In genomic region chr13:41822560-41822959, GRCh38 we compare ENCODE assay signal across 30 cellular contexts.
"Had no signal": no experiment of that assay in that cellular context is flagged by ENCODE, and none has a peak within 500 bp of the region (broad histone marks: within the 10 kb centered on the region; RNA-seq: fewer than 3 reads in every experiment).

No MANE protein-coding gene starts in this region.

- H3K27ac ChIP-seq: neural progenitor cell, ovary, parathyroid adenoma, psoas muscle, skin epidermis, spleen, suprapubic skin, thoracic aorta, thyroid gland, tibial nerve, upper lobe of left lung, vagina had no signal

- H3K79me2 ChIP-seq: parathyroid adenoma had no signal

- H2AFZ ChIP-seq: neural progenitor cell, parathyroid adenoma had no signal

- H3K36me3 ChIP-seq: neural progenitor cell, ovary, thyroid gland had no signal

- H3K9me3 ChIP-seq: ovary, psoas muscle, spleen, suprapubic skin, thoracic aorta, thyroid gland, tibial nerve, upper lobe of left lung, vagina had no signal

- ATAC-seq: natural killer cell; psoas muscle; right cardiac atrium; sciatic nerve; stimulated activated memory B cell treated with anti-CD40 and anti-IgM and Interleukin-4, amounts not matched to agents 10 μg/mL and 1 μg/mL and 100 μg/mL, for 72 hours; stimulated activated naive CD8-positive, alpha-beta T cell treated with anti-CD3 and anti-CD28 coated beads, Interleukin-15, amount 100 ng/mL, for 72 hours; stimulated activated naive CD8-positive, alpha-beta T cell treated with anti-CD3 and anti-CD28 coated beads, Interleukin-15, Interleukin-2, amounts not matched to agents 100 U/mL and 50 U/mL, for 24 hours had no signal

- H3K4me2 ChIP-seq: neural progenitor cell, smooth muscle cell had no signal

- FAIRE-seq: urothelium cell line had no signal

- H3K4me3 ChIP-seq: neural progenitor cell, ovary, psoas muscle, skin epidermis, smooth muscle cell, spleen, suprapubic skin, thoracic aorta, thyroid gland, tibial nerve, upper lobe of left lung, vagina had no signal

- H3K9ac ChIP-seq: neural progenitor cell, parathyroid adenoma had no signal

- H3K27me3 ChIP-seq: neural progenitor cell, ovary, spleen, suprapubic skin, thyroid gland, tibial nerve, upper lobe of left lung, vagina had no signal

- DNase-seq: natural killer cell; occipital lobe; ovary; posterior cingulate gyrus; psoas muscle; right cardiac atrium; spleen; stimulated activated CD4-positive, alpha-beta T cell treated with anti-CD3 and anti-CD28 coated beads, Interleukin-12 subunit alpha, Interleukin-12 subunit beta, amount 100 ng/mL, for 4 hours; stimulated activated CD4-positive, alpha-beta T cell treated with anti-CD3 and anti-CD28 coated beads, Interleukin-1b, Interleukin-23, amount 100 ng/mL, for 48 hours; stimulated activated CD4-positive, alpha-beta T cell treated with anti-CD3 and anti-CD28 coated beads, Interleukin-4, amount 100 ng/mL, for 1 hour; stimulated activated CD4-positive, alpha-beta T cell treated with anti-CD3 and anti-CD28 coated beads, Interleukin-4, amount 100 ng/mL, for 4 hours; stimulated activated CD8-positive, alpha-beta memory T cell treated with anti-CD3 and anti-CD28 coated beads, Interleukin-4, amount 100 ng/mL, for 48 hours; stimulated activated naive CD4-positive, alpha-beta T cell; stimulated activated naive CD8-positive, alpha-beta T cell treated with anti-CD3 and anti-CD28 coated beads, Interleukin-15, amount 100 ng/mL, for 72 hours; stimulated activated naive CD8-positive, alpha-beta T cell treated with anti-CD3 and anti-CD28 coated beads, Interleukin-15, Interleukin-2, amounts not matched to agents 100 U/mL and 50 U/mL, for 24 hours; substantia nigra; thyroid gland; trophoblast cell; upper lobe of left lung had no signal

- H3K4me1 ChIP-seq: neural progenitor cell, parathyroid adenoma, spleen, thyroid gland, upper lobe of left lung had no signal
